In genomic region chr1:244860914-244861610, GRCh38 we compare ENCODE assay signal across 8 cellular contexts. TPM values are rescaled to one million over a fixed set of nuclear protein-coding genes. Genes with fewer than 3 reads are reported as not detected.
DNase-seq lines count a peak whose midpoint lies in the region; ATAC-seq and TF ChIP-seq lines count a peak whose summit lies in the region.

No MANE protein-coding gene starts in this region.

- peaks cover 68% of the 10 kb centered on the region for H3K79me2 ChIP-seq in mesendoderm (ENCODE audit: control insufficient read depth, insufficient read depth, low read length)

- no peak overlapping the region for H2BK15ac ChIP-seq in mesendoderm (replicated peaks; ENCODE audit: low read depth)

- no peak for TF ChIP-seq POLR2A in vagina (IDR thresholded peaks at IDR 0.05)

- no peak for TF ChIP-seq CTCF in heart right ventricle (IDR thresholded peaks at IDR 0.05)
- no peak for TF ChIP-seq CTCF in astrocyte of the spinal cord (IDR thresholded peaks at IDR 0.05; ENCODE audit: low read depth, low read length)
- TF ChIP-seq CTCF in vagina (IDR thresholded peaks at IDR 0.05), result no peak

- H3K4me2 ChIP-seq in mesendoderm (ENCODE audit: low read length), result peak overlapping the region; percentile 88

- H3K4me3 ChIP-seq in heart right ventricle (peak overlapping the region in 9 of 10 donors; percentile 87 to 100 (median 92)), astrocyte of the spinal cord (ENCODE audit: low read depth, low read length) (peak overlapping the region; percentile 84), mesendoderm (ENCODE audit: low read length) (peak overlapping the region; percentile 83), vagina (peak overlapping the region; percentile 97 to 100)

- ATAC-seq in heart right ventricle (no peak), Right ventricle myocardium inferior (no peak)

- no peak for DNase-seq in heart right ventricle
- no peak for DNase-seq in Right ventricle myocardium inferior (ENCODE audit: missing footprints)
- DNase-seq in astrocyte of the spinal cord (ENCODE audit: low read depth, low spot score), result no peak
- no peak for DNase-seq in mesendoderm
- no peak for DNase-seq in vagina (ENCODE audit: extremely low spot score in 2 of 2)
- DNase-seq in NCI-H226, result no peak
- no peak for DNase-seq in posterior vena cava (ENCODE audit: low spot score)
- DNase-seq in stimulated activated naive CD4-positive, alpha-beta T cell (lab: John Stamatoyannopoulos, UW), result no peak

- no peak overlapping the region for H3K18ac ChIP-seq in mesendoderm (ENCODE audit: low read length)

- H4K8ac ChIP-seq in mesendoderm (ENCODE audit: low read depth, low read length), result no peak overlapping the region

- H3K9me3 ChIP-seq in heart right ventricle, result no peaks in the 10 kb centered on the region
- no peaks in the 10 kb centered on the region for H3K9me3 ChIP-seq in vagina

- no peaks in the 10 kb centered on the region for H3K27me3 ChIP-seq in heart right ventricle
- no peaks in the 10 kb centered on the region for H3K27me3 ChIP-seq in mesendoderm (ENCODE audit: insufficient read depth, low read length, poor library complexity)
- no peaks in the 10 kb centered on the region for H3K27me3 ChIP-seq in vagina

- H3K9ac ChIP-seq in mesendoderm (ENCODE audit: low read length), result peak overlapping the region; percentile 73

- H3K4me1 ChIP-seq in heart right ventricle (peaks cover 18 to 77% (median 62%) of the 10 kb centered on the region in 9 donors), mesendoderm (ENCODE audit: control insufficient read depth, low read depth, low read length) (no peaks in the 10 kb centered on the region), vagina (peaks cover 60% of the 10 kb centered on the region)

- peak overlapping the region; percentile 64 for H3K56ac ChIP-seq in mesendoderm (ENCODE audit: low read length)

- no peak overlapping the region for H2AK5ac ChIP-seq in mesendoderm (ENCODE audit: low read length)

- in situ Hi-C loops in astrocyte of the spinal cord (cut with HindIII; ENCODE audit: low sequenced_read_pairs), result no loop called here

- H3K79me1 ChIP-seq in mesendoderm (ENCODE audit: low read length), result peaks cover 4% of the 10 kb centered on the region

- H2BK120ac ChIP-seq in mesendoderm (ENCODE audit: low read depth, low read length), result no peak overlapping the region

- H3K36me3 ChIP-seq in heart right ventricle, result peaks cover 0 to 65% (median 51%) of the 10 kb centered on the region in 9 donors
- peaks cover 15% of the 10 kb centered on the region for H3K36me3 ChIP-seq in mesendoderm (ENCODE audit: control insufficient read depth, insufficient read depth, low read length)
- peaks cover 0 to 50% of the 10 kb centered on the region in 2 donors for H3K36me3 ChIP-seq in vagina

- no peak overlapping the region for H3K23ac ChIP-seq in mesendoderm (ENCODE audit: low read length)

- H3K4ac ChIP-seq in mesendoderm (ENCODE audit: low read depth, low read length), result no peak overlapping the region

- 3 to 5% methylated on average over 2 of the region's 2 CpGs for WGBS in heart right ventricle, 2 donors
- no CpG with 5 or more reads among the region's 2 CpGs for WGBS in mesendoderm (ENCODE audit: extremely low coverage, insufficient coverage, low lambda C conversion rate)

- no peak overlapping the region for H2BK5ac ChIP-seq in mesendoderm (ENCODE audit: low read length)

- peak overlapping the region in 3 of 10 donors; percentile 12 to 100 (median 100) for H3K27ac ChIP-seq in heart right ventricle
- no peak overlapping the region for H3K27ac ChIP-seq in mesendoderm (ENCODE audit: low read depth, low read length)
- H3K27ac ChIP-seq in vagina, result peak overlapping the region; percentile 100

- intact Hi-C loops in heart right ventricle (cut with DNase I), result loop anchor here in 7 of 10 donors (2.0 to 10.0 kb wide), 8 partner anchors 22 to 409 kb away; partner anchors contain the start of genes ADSS2 (in 1 of the 7) and DESI2 (in 1 of the 7)
- intact Hi-C loops in Right ventricle myocardium inferior (cut with DNase I), result no loop called here
- intact Hi-C loops in vagina (cut with DNase I), result loop anchor here (10.0 kb wide), 1 partner anchor 816 kb away; no protein-coding TSS in a partner anchor
- intact Hi-C loops in posterior vena cava (cut with DNase I), result loop anchor here (2.0 to 10.0 kb wide), 2 partner anchors 22 to 104 kb away; a partner anchor contains a TSS

- H4K5ac ChIP-seq in mesendoderm (ENCODE audit: low read length), result no peak overlapping the region

RNA-seq across cellular contexts. Expression of gene HNRNPU, which starts 3.3 kb away (rescaled TPM):
- total RNA-seq in heart right ventricle (100 to 1,000 TPM; 158 to 200 (median 175) TPM), Right ventricle myocardium inferior (165 TPM), vagina (293 TPM), posterior vena cava (100 to 1,000 TPM; 186 to 214 TPM)
- 100 to 1,000 TPM in 1 of 2 donors, 10 to 100 TPM in 1; 91.0 to 107 TPM for polyA plus RNA-seq in heart right ventricle
- polyA plus RNA-seq in mesendoderm (2013, experiment 1 of 2), result 569 TPM
- 555 TPM for polyA plus RNA-seq in mesendoderm (2013, experiment 2 of 2)

RNA-seq across cellular contexts. Expression of gene COX20, which starts 25.6 kb away (rescaled TPM):
- total RNA-seq in heart right ventricle (10 to 100 TPM; 56.6 to 94.1 (median 64.4) TPM), Right ventricle myocardium inferior (58.4 TPM), vagina (24.1 TPM), posterior vena cava (10 to 100 TPM; 42.1 to 47.6 TPM)
- 100 to 1,000 TPM in 1 of 2 donors, 10 to 100 TPM in 1; 59.1 to 139 TPM for polyA plus RNA-seq in heart right ventricle
- 62.4 TPM for polyA plus RNA-seq in mesendoderm (2013, experiment 1 of 2)
- polyA plus RNA-seq in mesendoderm (2013, experiment 2 of 2), result 64.0 TPM
